20 cellular contexts compared by ENCODE assay signal in the genomic region with DNA sequence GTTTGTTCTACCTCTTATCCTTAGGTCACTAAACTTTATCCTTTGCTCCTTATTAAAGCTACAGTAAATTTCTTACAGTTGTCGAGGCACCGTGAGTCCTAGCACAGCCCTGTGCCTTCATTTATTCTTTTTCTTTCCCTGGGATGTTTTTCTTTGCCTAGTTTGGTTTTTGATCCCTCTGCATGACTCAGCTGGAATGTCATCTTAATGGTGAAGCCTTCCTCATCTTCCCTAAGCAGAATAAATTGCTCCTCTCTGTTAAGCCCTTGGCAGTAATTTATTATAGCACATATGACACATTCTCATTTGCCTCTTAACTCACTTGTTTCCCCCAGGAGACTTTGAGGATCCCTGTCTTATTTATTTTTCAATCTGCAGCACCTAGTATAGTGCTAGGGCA. TPM values are rescaled to one million over a fixed set of nuclear protein-coding genes. Genes with fewer than 3 reads are reported as not detected.
A peak's percentile ranks its signal among the peaks of the same experiment; 100 is the strongest.
DNase-seq lines count a peak whose midpoint lies in the region; ATAC-seq, FAIRE-seq and TF ChIP-seq lines count a peak whose summit lies in the region.
"Had no signal": no experiment of that assay in that cellular context is flagged by ENCODE, and none has a peak within 500 bp of the region (broad histone marks: within the 10 kb centered on the region; RNA-seq: fewer than 3 reads in every experiment).

No MANE protein-coding gene starts in this region.

- peaks cover 0 to 17% (median 2%) of the 10 kb centered on the region in 4 experiments; a peak in 4 of 8 replicates for H3K36me3 ChIP-seq in H1 (ENCODE audit: control insufficient read depth in 2 of 4, insufficient read depth in 4 of 4, low read length in 3 of 4)
- H3K36me3 ChIP-seq: breast epithelium had no signal

- no peak overlapping the region for H3K9ac ChIP-seq in H1 (replicated peaks in 1 of 4; ENCODE audit: extremely low read depth in 1 of 4, low read depth in 3 of 4, low read length in 3 of 4)

- H2AK5ac ChIP-seq in H1 (ENCODE audit: low read depth, low read length): no peak overlapping the region

- H4K8ac ChIP-seq in H1 (ENCODE audit: extremely low read depth, insufficient read depth, low read length): no peak overlapping the region

- no peak for TF ChIP-seq CTCF in H1 (IDR thresholded peaks at IDR 0.05; ENCODE audit: control extremely low read depth in 1 of 3, insufficient read depth in 1 of 3, low read depth in 1 of 3, low read length in 3 of 3)

- POLR2A ChIA-PET in H1 (lab: Charles Lee; ENCODE audit: partially characterized antibody): interaction anchor here (0.7 kb wide), 1 partner anchor 13 kb away, joined by 3 read pairs; no protein-coding TSS in a partner anchor

- no peak for TF ChIP-seq RAD21 in H1 (IDR thresholded peaks at IDR 0.05 in 1 of 2, conservative IDR thresholded peaks at IDR 0.05 in 1 of 2; ENCODE audit: low read depth in 2 of 2, low read length in 2 of 2)

- H3K36me3 Mint-ChIP-seq in immature natural killer cell: peaks cover 19 to 37% (median 25%) of the 10 kb centered on the region in 3 donors

- H4K5ac ChIP-seq in H1 (ENCODE audit: insufficient read length, low read depth, low read length): no peak overlapping the region

- no peaks in the 10 kb centered on the region for H3K4me1 Mint-ChIP-seq in immature natural killer cell

- H3K4ac ChIP-seq in H1 (replicated peaks; ENCODE audit: insufficient read length, low read depth, low read length): no peak overlapping the region

- no peak for TF ChIP-seq POLR2A in H1 (IDR thresholded peaks at IDR 0.05; ENCODE audit: control extremely low read depth in 1 of 2, low read depth in 2 of 2, low read length in 2 of 2)

- no peak overlapping the region for H3K4me2 ChIP-seq in H1 (ENCODE audit: insufficient read depth in 1 of 2, low read depth in 2 of 2, low read length in 2 of 2)

- no peak overlapping the region for H2BK12ac ChIP-seq in H1 (ENCODE audit: low read depth, low read length)

- H3K9me3 ChIP-seq in H1 (ENCODE audit: insufficient read depth in 2 of 2, low read depth in 1 of 2, low read length in 1 of 2): no peaks in the 10 kb centered on the region
- H3K9me3 ChIP-seq: breast epithelium had no signal

- H4K91ac ChIP-seq in H1 (replicated peaks; ENCODE audit: insufficient read length, low read length): no peak overlapping the region

- no peak for ATAC-seq in GM18870 (IDR thresholded peaks at IDR 0.05; ENCODE audit: unreplicated experiment)
- ATAC-seq: naive thymus-derived CD4-positive, alpha-beta T cell had no signal

- no peak overlapping the region for H2BK15ac ChIP-seq in H1 (ENCODE audit: low read length)

- WGBS in H1 (ENCODE audit: extremely low coverage in 1 of 2, insufficient coverage in 1 of 2, insufficient read length in 1 of 2, insufficient replicate concordance in 2 of 2, low coverage in 1 of 2, low lambda C conversion rate in 2 of 2, missing lambda C conversion rate in 1 of 2), 2 experiments: 86% methylated on average over 2 of the region's 2 CpGs; no CpG with 5 or more reads in 1 of the 2 experiments

- H3K18ac ChIP-seq in H1 (ENCODE audit: extremely low read depth, low read length): no peak overlapping the region

- H3K4me3 Mint-ChIP-seq in immature natural killer cell: no peak overlapping the region
- H3K4me3 Mint-ChIP-seq: activated naive CD4-positive, alpha-beta T cell treated with anti-CD3 and anti-CD28 coated beads for 36 hours; naive thymus-derived CD4-positive, alpha-beta T cell had no signal

- no peaks in the 10 kb centered on the region for H3K9me3 Mint-ChIP-seq in immature natural killer cell
- H3K9me3 Mint-ChIP-seq: activated naive CD4-positive, alpha-beta T cell treated with anti-CD3 and anti-CD28 coated beads for 36 hours had no signal

- TF ChIP-seq EP300 in H1 (IDR thresholded peaks at IDR 0.05; ENCODE audit: borderline replicate concordance in 1 of 2, low read depth in 2 of 2, low read length in 2 of 2): no peak

- no peak overlapping the region for H3K56ac ChIP-seq in H1 (replicated peaks; ENCODE audit: insufficient read length, low read depth, low read length)

- H3K14ac ChIP-seq in H1 (ENCODE audit: insufficient read length): no peak overlapping the region

- H3K4me3 ChIP-seq in H1 (ENCODE audit: extremely low read depth in 1 of 4, insufficient read depth in 2 of 4, low read depth in 3 of 4, low read length in 4 of 4): no peak overlapping the region
- H3K4me3 ChIP-seq: breast epithelium, left ventricle myocardium inferior had no signal

- H3K79me1 ChIP-seq in H1 (ENCODE audit: low read depth, low read length): no peaks in the 10 kb centered on the region

- no peak overlapping the region for H2AFZ ChIP-seq in H1 (ENCODE audit: low read length)

- CTCF ChIA-PET in H1 (lab: Charles Lee; ENCODE audit: partially characterized antibody): no interaction called here

- H2BK120ac ChIP-seq in H1 (replicated peaks; ENCODE audit: low read depth, low read length): peak overlapping the region; percentile 43

- no peak for FAIRE-seq in H1 (lab: Jason Lieb, UNC)

- H3K27me3 ChIP-seq in H1 (replicated peaks in 1 of 4; ENCODE audit: control insufficient read depth in 3 of 4, extremely low read depth in 1 of 4, insufficient read depth in 3 of 4, low read length in 3 of 4): no peaks in the 10 kb centered on the region
- H3K27me3 ChIP-seq: breast epithelium had no signal

- H2BK20ac ChIP-seq in H1 (ENCODE audit: low read length): no peak overlapping the region

- H3K27me3 Mint-ChIP-seq in immature natural killer cell (ENCODE audit: low read depth in 3 of 3): peaks cover 0 to 2% (median 0%) of the 10 kb centered on the region in 3 donors
- H3K27me3 Mint-ChIP-seq: naive thymus-derived CD4-positive, alpha-beta T cell; progenitor cell of endocrine pancreas had no signal

- H3K23ac ChIP-seq in H1 (ENCODE audit: insufficient read length): no peak overlapping the region

- H4K20me1 ChIP-seq in H1 (replicated peaks in 1 of 2; ENCODE audit: control insufficient read depth in 1 of 2, insufficient read depth in 2 of 2, low read length in 2 of 2): no peaks in the 10 kb centered on the region

- H3K23me2 ChIP-seq in H1 (ENCODE audit: low read depth, low read length): no peaks in the 10 kb centered on the region

- H2BK5ac ChIP-seq in H1 (ENCODE audit: low read depth, low read length): no peak overlapping the region

- H3K27ac ChIP-seq in H1 (ENCODE audit: low read depth, low read length): no peak overlapping the region
- H3K27ac ChIP-seq: breast epithelium, C4-2B, HL-60, left ventricle myocardium inferior had no signal

- DNase-seq in EL (peak; percentile 58), NCI-H82 (lab: John Stamatoyannopoulos, UW) (peak; percentile 85), H1 (ENCODE audit: low read depth in 1 of 2, low spot score in 2 of 2) (no peak), putamen (ENCODE audit: low spot score) (peak; percentile 23), immature natural killer cell (no peak)
- no peak for DNase-seq in activated CD4-positive, CD25-positive, alpha-beta regulatory T cell (lab: John Stamatoyannopoulos, UW)
- DNase-seq: activated CD4-positive, alpha-beta T cell treated with anti-CD3 and anti-CD28 coated beads for 1 hour; activated CD8-positive, alpha-beta memory T cell treated with anti-CD3 and anti-CD28 coated beads, Interleukin-2, amount 50 U/mL, for 4 hours; activated naive CD4-positive, alpha-beta T cell treated with anti-CD3 and anti-CD28 coated beads for 36 hours; DMS79 treated with DMSO at 0.1 percent for 48 hours; left ventricle myocardium inferior; naive thymus-derived CD4-positive, alpha-beta T cell; NCI-H2227 treated with DMSO at 0.1 percent for 48 hours; stimulated activated naive CD4-positive, alpha-beta T cell treated with Interleukin-2 at 50 U/mL for 16 hours; trophoblast cell had no signal

- H3K27ac Mint-ChIP-seq in immature natural killer cell: no peak overlapping the region
- H3K27ac Mint-ChIP-seq: progenitor cell of endocrine pancreas had no signal

- no peaks in the 10 kb centered on the region for H3K4me1 ChIP-seq in H1 (replicated peaks in 1 of 4; ENCODE audit: control insufficient read depth in 3 of 4, insufficient read depth in 4 of 4, low read length in 3 of 4)
- H3K4me1 ChIP-seq: breast epithelium, left ventricle myocardium inferior had no signal

- no peaks in the 10 kb centered on the region for H3K79me2 ChIP-seq in H1 (ENCODE audit: control insufficient read depth in 1 of 2, insufficient read depth in 2 of 2, low read length in 2 of 2)

TF ChIP-seq in H1, 55 proteins besides CTCF, POLR2A, EP300 and RAD21:
- no peak for TF ChIP-seq MAFK (IDR thresholded peaks at IDR 0.05; ENCODE audit: low read depth, low read length)
- TF ChIP-seq SUZ12 (IDR thresholded peaks at IDR 0.05; ENCODE audit: low read length): no peak
- no peak for TF ChIP-seq GABPA (IDR thresholded peaks at IDR 0.05; ENCODE audit: borderline replicate concordance, insufficient read depth, low read length)
- no peak for TF ChIP-seq YY1 (IDR thresholded peaks at IDR 0.05; ENCODE audit: low read depth, low read length)
- TF ChIP-seq TAF7 (optimal IDR thresholded peaks at IDR 0.05; ENCODE audit: borderline replicate concordance, low read depth, low read length): no peak
- TF ChIP-seq SIRT6 (IDR thresholded peaks at IDR 0.05; ENCODE audit: low read length): no peak
- TF ChIP-seq GTF2F1 (IDR thresholded peaks at IDR 0.05; ENCODE audit: borderline replicate concordance, low read depth, low read length): no peak
- no peak for TF ChIP-seq FOSL1 (IDR thresholded peaks at IDR 0.05; ENCODE audit: insufficient read depth, low read depth, low read length)

RNA-seq across cellular contexts. Expression of gene ACTR10, which starts 16.6 kb away (rescaled TPM):
- 33.9 and 34.6 TPM in 2 replicates for total RNA-seq in H1 (2021; fragmentation: NEBNext Ultra II Directional; extraction: Animal tissue kit (Norgen Biotek cat#: 25700))
- 6.9 and 15.4 TPM in 2 replicates for polyA plus RNA-seq in H1 (2011; rRNA removed)
- polyA plus RNA-seq in H1 (2011; cell fraction: cytosol; rRNA removed): 17.8 TPM
- polyA plus RNA-seq in H1 (2011; cell fraction: nucleus; rRNA removed): 3.1 TPM
- 16.7 to 33.6 TPM (median 17.8 TPM) in 4 replicates for polyA plus RNA-seq in H1 (2012, experiment 1 of 2)
- polyA plus RNA-seq in H1 (2012, experiment 2 of 2): 5.5 TPM
- polyA plus RNA-seq in H1 (2013, experiment 1 of 2): 24.8 TPM
- polyA plus RNA-seq in H1 (2013, experiment 2 of 2): 23.5 TPM
- polyA minus RNA-seq in H1 (2011; rRNA and poly(A)+ RNA removed): 8.0 and 14.9 TPM in 2 replicates
- polyA minus RNA-seq in H1 (2011; cell fraction: cytosol; rRNA and poly(A)+ RNA removed): 19.4 TPM
- polyA minus RNA-seq in H1 (2011; cell fraction: nucleus; rRNA and poly(A)+ RNA removed): 9.1 TPM
- 100 to 1,000 TPM in 2 of 3 donors, 10 to 100 TPM in 1; 81.7 to 137 (median 111) TPM for polyA plus RNA-seq in immature natural killer cell

RNA-seq across cellular contexts. Expression of gene PSMA3, which starts 28.1 kb away (rescaled TPM):
- total RNA-seq in H1 (2021; fragmentation: NEBNext Ultra II Directional; extraction: Animal tissue kit (Norgen Biotek cat#: 25700)): 283 and 285 TPM in 2 replicates
- polyA plus RNA-seq in H1 (2011; rRNA removed): 244 and 507 TPM in 2 replicates
- polyA plus RNA-seq in H1 (2011; cell fraction: cytosol; rRNA removed): 374 TPM
- 105 TPM for polyA plus RNA-seq in H1 (2011; cell fraction: nucleus; rRNA removed)
- polyA plus RNA-seq in H1 (2012, experiment 1 of 2): 205 to 250 TPM (median 218 TPM) in 4 replicates
- 137 TPM for polyA plus RNA-seq in H1 (2012, experiment 2 of 2)
- polyA plus RNA-seq in H1 (2013, experiment 1 of 2): 460 TPM
- 474 TPM for polyA plus RNA-seq in H1 (2013, experiment 2 of 2)
- 260 and 381 TPM in 2 replicates for polyA minus RNA-seq in H1 (2011; rRNA and poly(A)+ RNA removed)
- 64.0 TPM for polyA minus RNA-seq in H1 (2011; cell fraction: cytosol; rRNA and poly(A)+ RNA removed)
- 106 TPM for polyA minus RNA-seq in H1 (2011; cell fraction: nucleus; rRNA and poly(A)+ RNA removed)
- polyA plus RNA-seq in immature natural killer cell: 100 to 1,000 TPM; 133 to 258 (median 167) TPM

Comparison
In these comparisons a context has a peak if more than half of its experiments do, and no peak if none do; other contexts are left out.
1. DNase-seq: peak in EL (single experiment), NCI-H82 (single experiment) and putamen (single experiment); none in H1 (0 of 2), activated CD4-positive, CD25-positive, alpha-beta regulatory T cell (0 of 4) and immature natural killer cell (0 of 3).